In genomic region chr6:26205161-26205624, GRCh38 we compare ENCODE assay signal across 8 cellular contexts.
DNase-seq lines count a peak whose midpoint lies in the region; ATAC-seq, FAIRE-seq and TF ChIP-seq lines count a peak whose summit lies in the region.

No MANE protein-coding gene starts in this region.

- intact Hi-C loops in kidney (cut with DNase I), result no loop called here

- H3K9me3 ChIP-seq in WERI-Rb-1 (ENCODE audit: severe bottlenecking) (no peaks in the 10 kb centered on the region), kidney (ENCODE audit: control insufficient read depth in 1 of 2, low read length in 2 of 2) (no peaks in the 10 kb centered on the region)

- DNase-seq in GM04504 (ENCODE audit: low read depth) (peak; percentile 66), NCI-H2171 (lab: John Stamatoyannopoulos, UW) (peak; percentile 83), WERI-Rb-1 (peak; percentile 95), kidney (peak; percentile 92), GM19240 (ENCODE audit: insufficient read length, low spot score) (no peak)
- peak; percentile 87 for DNase-seq in central memory CD4-positive, alpha-beta T cell
- peak; percentile 89 for DNase-seq in stimulated activated CD4-positive, alpha-beta T cell treated with anti-CD3 and anti-CD28 coated beads, Interleukin-1b, Interleukin-23, amount 100 ng/mL, for 48 hours

- no peaks in the 10 kb centered on the region for H3K27me3 ChIP-seq in WERI-Rb-1 (ENCODE audit: insufficient read depth, low read depth, severe bottlenecking)

- peak; percentile 51 for ATAC-seq in HG02852 (IDR thresholded peaks at IDR 0.05; ENCODE audit: unreplicated experiment)

- peaks cover 0 to 6% of the 10 kb centered on the region in 2 donors for H3K4me1 ChIP-seq in kidney (ENCODE audit: control insufficient read depth in 1 of 2, insufficient read depth in 1 of 2, low read depth in 1 of 2, low read length in 2 of 2)

- H3K9ac ChIP-seq in kidney (ENCODE audit: low read length in 2 of 2), result peak overlapping the region; percentile 83 to 84

- peaks cover 3% of the 10 kb centered on the region; the same call in 1 of the 2 replicates for H3K36me3 ChIP-seq in WERI-Rb-1
- H3K36me3 ChIP-seq in kidney (ENCODE audit: control insufficient read depth in 1 of 2, insufficient read depth in 2 of 2, low read length in 2 of 2), result no peaks in the 10 kb centered on the region

- TF ChIP-seq CTCF in WERI-Rb-1 (IDR thresholded peaks at IDR 0.05; ENCODE audit: low read depth, low read length), result no peak
- TF ChIP-seq CTCF in kidney (IDR thresholded peaks at IDR 0.05; ENCODE audit: borderline replicate concordance, extremely low read depth, insufficient read depth), result no peak

- FAIRE-seq in kidney (lab: Jason Lieb, UNC), result no peak

- H3K27ac ChIP-seq in WERI-Rb-1 (peak overlapping the region; percentile 95), kidney (ENCODE audit: low read depth in 2 of 2, low read length in 2 of 2) (peak overlapping the region; percentile 90 to 94)

- H3K4me3 ChIP-seq in WERI-Rb-1 (ENCODE audit: low read depth, low read length) (peak overlapping the region; percentile 63), kidney (ENCODE audit: low read length in 2 of 2) (peak overlapping the region; percentile 78 to 91)
